ENCODE assay signal across 20 cellular contexts in genomic region chr11:71329731-71330130, GRCh38.
"Had no signal": no experiment of that assay in that cellular context is flagged by ENCODE, and none has a peak within 500 bp of the region (broad histone marks: within the 10 kb centered on the region; RNA-seq: fewer than 3 reads in every experiment).

No MANE protein-coding gene starts in this region.

- H3K4me1 Mint-ChIP-seq: immature natural killer cell, naive B cell, neural progenitor cell had no signal

- H3K4me1 ChIP-seq: esophagus squamous epithelium, gastroesophageal sphincter, neural progenitor cell, psoas muscle, suprapubic skin, thyroid gland, vagina had no signal

- H3K27me3 ChIP-seq: neural progenitor cell, thyroid gland, vagina had no signal

- H3K36me3 ChIP-seq: esophagus squamous epithelium, gastroesophageal sphincter, neural progenitor cell, suprapubic skin, thyroid gland, vagina had no signal

- H3K9me3 ChIP-seq: psoas muscle, thyroid gland, vagina had no signal

- FAIRE-seq: small intestine had no signal

- DNase-seq: effector memory CD8-positive, alpha-beta T cell; esophagus squamous epithelium; glutamatergic neuron; immature natural killer cell; left ventricle myocardium superior; mesenchymal stem cell; naive B cell; retina; small intestine; stimulated activated CD4-positive, alpha-beta T cell treated with anti-CD3 and anti-CD28 coated beads, Interleukin-2, amount 100 ng/mL, for 48 hours; stimulated activated naive CD4-positive, alpha-beta T cell treated with Interleukin-2 at 50 U/mL for 16 hours; thyroid gland had no signal

- H3K27ac ChIP-seq: esophagus squamous epithelium, gastroesophageal sphincter, neural progenitor cell, psoas muscle, suprapubic skin, thyroid gland, vagina had no signal

- H3K9me3 Mint-ChIP-seq: effector memory CD8-positive, alpha-beta T cell; type B pancreatic cell had no signal

- H3K27me3 Mint-ChIP-seq: dendritic cell treated with granulocyte-macrophage colony-stimulating factor and Interleukin-4, amounts not matched to agents 40 ng/mL and 50 ng/mL, for 4 days; type B pancreatic cell had no signal

- H3K9ac ChIP-seq: neural progenitor cell had no signal

- H3K4me3 ChIP-seq: esophagus squamous epithelium, gastroesophageal sphincter, lung, neural progenitor cell, psoas muscle, suprapubic skin, thyroid gland, vagina had no signal

- H3K36me3 Mint-ChIP-seq: immature natural killer cell, neural progenitor cell, type B pancreatic cell had no signal

- H3K4me3 Mint-ChIP-seq: dendritic cell treated with granulocyte-macrophage colony-stimulating factor and Interleukin-4, amounts not matched to agents 40 ng/mL and 50 ng/mL, for 4 days; effector memory CD8-positive, alpha-beta T cell; immature natural killer cell; naive B cell; neural progenitor cell; type B pancreatic cell had no signal

- ATAC-seq: effector memory CD8-positive, alpha-beta T cell; gastroesophageal sphincter; left ventricle myocardium superior; psoas muscle had no signal

- H3K27ac Mint-ChIP-seq: dendritic cell treated with granulocyte-macrophage colony-stimulating factor and Interleukin-4, amounts not matched to agents 40 ng/mL and 50 ng/mL, for 4 days; effector memory CD8-positive, alpha-beta T cell; immature natural killer cell; neural progenitor cell; type B pancreatic cell had no signal
